Comparison of ENCODE assay signal across 12 cellular contexts in the genomic region with DNA sequence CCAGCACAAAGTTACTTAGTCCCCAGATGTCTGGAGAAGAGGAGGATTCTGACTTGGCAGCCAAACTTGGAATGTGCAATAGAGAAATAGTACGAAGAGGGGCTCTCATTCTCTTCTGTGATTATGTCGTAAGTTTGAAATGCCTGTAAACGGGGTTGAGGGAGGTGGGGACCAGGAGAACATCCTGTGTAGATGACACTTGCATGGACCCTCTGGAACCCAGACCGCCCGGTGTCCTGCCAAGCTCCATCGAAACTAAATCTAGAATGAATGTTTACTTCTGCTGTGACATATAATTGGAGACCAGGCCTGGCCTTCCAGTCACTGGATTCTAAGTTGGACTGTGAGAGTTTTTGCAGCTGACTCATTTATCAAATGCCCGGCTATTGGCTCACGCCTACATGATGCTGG. TPM values are rescaled to one million over a fixed set of nuclear protein-coding genes. Genes with fewer than 3 reads are reported as not detected.
A peak's percentile ranks its signal among the peaks of the same experiment; 100 is the strongest.
DNase-seq lines count a peak whose midpoint lies in the region.
"Had no signal": no experiment of that assay in that cellular context is flagged by ENCODE, and none has a peak within 500 bp of the region (broad histone marks: within the 10 kb centered on the region; RNA-seq: fewer than 3 reads in every experiment).

No MANE protein-coding gene starts in this region.

- no peaks in the 10 kb centered on the region for H3K9me3 ChIP-seq in skeletal muscle tissue (ENCODE audit: control insufficient read depth in 3 of 3, low read length in 3 of 3)
- H3K9me3 ChIP-seq: testis had no signal

- H3K4me1 ChIP-seq in skeletal muscle tissue (ENCODE audit: control insufficient read depth in 3 of 3, insufficient read depth in 3 of 3, low read length in 3 of 3), result peaks cover 28 to 46% (median 45%) of the 10 kb centered on the region in 3 donors
- H3K4me1 ChIP-seq: testis had no signal

- no peaks in the 10 kb centered on the region for H3K27me3 ChIP-seq in skeletal muscle tissue (ENCODE audit: control insufficient read depth in 3 of 3, insufficient read depth in 3 of 3, low read length in 3 of 3)
- H3K27me3 ChIP-seq: testis had no signal

- peaks cover 21 to 29% (median 29%) of the 10 kb centered on the region in 3 donors for H3K36me3 ChIP-seq in skeletal muscle tissue (ENCODE audit: control insufficient read depth in 3 of 3, insufficient read depth in 3 of 3, low read length in 3 of 3)

- H3K4me3 ChIP-seq in skeletal muscle tissue (ENCODE audit: low read length in 3 of 3), result no peak overlapping the region
- H3K4me3 ChIP-seq: SK-N-MC, testis had no signal

- no peak overlapping the region for H3K9ac ChIP-seq in skeletal muscle tissue (ENCODE audit: low read depth in 1 of 3, low read length in 3 of 3)

- H3K27ac ChIP-seq in skeletal muscle tissue (ENCODE audit: low read depth, low read length), result peak overlapping the region; percentile 65
- H3K27ac ChIP-seq: SK-N-MC, testis had no signal

- DNase-seq in EL, result peak; percentile 58
- DNase-seq in astrocyte of the hippocampus (ENCODE audit: low read depth, low spot score), result peak; percentile 73
- peak; percentile 79 for DNase-seq in hepatic stellate cell (ENCODE audit: low spot score)
- no peak for DNase-seq in dermis blood vessel endothelial cell
- DNase-seq in germinal center (ENCODE audit: low spot score), result no peak
- no peak for DNase-seq in NCI-H526 treated with DMSO at 0.1 percent for 48 hours (lab: John Stamatoyannopoulos, UW)
- no peak for DNase-seq in stimulated activated CD4-positive, alpha-beta T cell treated with anti-CD3 and anti-CD28 coated beads, Interleukin-4, amount 100 ng/mL, for 24 hours
- DNase-seq: DMS79, MM.1S, testis had no signal

RNA-seq across cellular contexts. Expression of gene MSANTD1, which starts 44.9 kb away (rescaled TPM):
- total RNA-seq in skeletal muscle tissue (1.0 TPM), dermis blood vessel endothelial cell (0.19 and 0.34 TPM in 2 replicates)

Comparison
In these comparisons a context has a peak if more than half of its experiments do, and no peak if none do; other contexts are left out.
1. DNase-seq: peak in EL (single experiment), astrocyte of the hippocampus (single experiment) and hepatic stellate cell (single experiment); none in dermis blood vessel endothelial cell (single experiment), germinal center (single experiment), NCI-H526 treated with DMSO at 0.1 percent for 48 hours (single experiment) and stimulated activated CD4-positive, alpha-beta T cell treated with anti-CD3 and anti-CD28 coated beads, Interleukin-4, amount 100 ng/mL, for 24 hours (single experiment).